ENCODE assay signal across 8 cellular contexts in the genomic region with DNA sequence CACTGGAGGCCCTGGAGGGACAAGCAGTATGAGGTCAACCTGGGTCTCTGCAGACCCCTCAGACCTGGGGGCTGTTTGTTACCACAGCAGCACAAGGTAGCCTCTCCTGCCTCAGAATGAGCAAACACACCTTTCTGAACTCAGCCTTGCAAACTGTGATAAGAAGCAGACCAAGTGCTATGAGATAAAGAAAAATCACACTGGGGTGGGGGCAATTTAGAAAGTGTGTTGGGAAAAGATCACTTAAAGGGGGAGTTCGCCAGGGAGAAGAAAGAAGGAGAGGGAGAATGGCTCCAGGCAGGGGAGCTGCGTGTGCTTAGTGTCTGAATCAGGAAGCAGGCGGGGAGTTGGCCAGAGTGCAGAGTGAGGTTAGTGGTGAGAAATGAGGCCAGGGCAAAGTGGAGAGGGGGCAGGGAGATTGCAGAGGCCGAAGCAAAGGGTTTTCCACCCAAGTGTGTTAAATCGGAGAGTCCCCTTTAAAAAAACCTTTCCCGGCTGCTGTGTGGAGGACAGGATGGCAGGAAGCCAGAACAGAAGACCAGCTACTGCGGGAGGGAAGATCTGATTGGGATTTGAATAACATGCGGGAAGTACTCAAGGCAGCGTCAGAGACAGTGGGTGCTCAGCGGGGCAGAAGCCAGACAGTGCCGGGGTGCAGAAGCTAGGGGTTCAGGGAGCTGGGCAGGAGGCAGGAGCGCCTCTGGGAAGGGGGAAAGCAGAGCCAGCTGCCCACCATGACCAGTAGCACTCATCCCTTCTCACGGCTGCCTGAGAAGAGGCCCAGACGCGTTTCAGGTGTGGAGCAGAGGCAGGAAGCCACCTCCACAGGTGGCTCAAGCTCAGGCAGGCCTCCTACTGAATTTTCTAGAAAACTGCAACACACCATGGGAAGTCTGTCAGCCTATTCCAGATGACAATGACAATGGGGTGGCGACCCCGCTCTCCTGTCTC. TPM values are rescaled to one million over a fixed set of nuclear protein-coding genes. Genes with fewer than 3 reads are reported as not detected.
DNase-seq lines count a peak whose midpoint lies in the region; ATAC-seq and TF ChIP-seq lines count a peak whose summit lies in the region.

No MANE protein-coding gene starts in this region.

- peak; percentile 92 for DNase-seq in EL
- DNase-seq in HK-2 (ENCODE audit: unreplicated experiment), result peak; percentile 92
- DNase-seq in OCI-LY7 (ENCODE audit: low spot score), result peak; percentile 65
- peak in 51 of 58 donors; percentile 13 to 83 (median 53) for DNase-seq in anterior cingulate cortex (lab: John Stamatoyannopoulos, UW)
- peak; percentile 88 for DNase-seq in right atrium auricular region (ENCODE audit: low spot score)
- peak; percentile 21 for DNase-seq in prostate gland (ENCODE audit: low spot score)
- no peak for DNase-seq in stimulated activated CD4-positive, alpha-beta T cell treated with anti-CD3 and anti-CD28 coated beads, Interleukin-2, amount 100 ng/mL, for 48 hours

- H3K36me3 ChIP-seq in OCI-LY7 (ENCODE audit: insufficient read depth, low read length) (peaks cover 64% of the 10 kb centered on the region), right atrium auricular region (no peaks in the 10 kb centered on the region), prostate gland (no peaks in the 10 kb centered on the region)

- POLR2A ChIA-PET in OCI-LY7 (lab: Charles Lee), result interaction anchor here (0.6 to 5.8 kb wide), 7 partner anchors 12 to 268 kb away, joined by 3 to 33 read pairs (median 3); no protein-coding TSS in a partner anchor

- H4K20me1 ChIP-seq in OCI-LY7 (ENCODE audit: insufficient read depth, low read length), result no peaks in the 10 kb centered on the region

- H3K27ac ChIP-seq in OCI-LY7 (ENCODE audit: low read depth, low read length, poor library complexity, severe bottlenecking), result peak overlapping the region; percentile 99
- peak overlapping the region; percentile 75 to 77 for H3K27ac ChIP-seq in right atrium auricular region
- peak overlapping the region; percentile 12 to 57 for H3K27ac ChIP-seq in prostate gland

- no peaks in the 10 kb centered on the region for H3K27me3 ChIP-seq in right atrium auricular region
- no peaks in the 10 kb centered on the region for H3K27me3 ChIP-seq in prostate gland (replicated peaks; ENCODE audit: insufficient read depth)

- CTCF ChIA-PET in OCI-LY7 (lab: Charles Lee; ENCODE audit: unreplicated experiment), result interaction anchor here (0.5 to 2.0 kb wide), 2 partner anchors 24 to 1184 kb away, joined by 4 to 8 read pairs; no protein-coding TSS in a partner anchor

- TF ChIP-seq CTCF in OCI-LY7 (conservative IDR thresholded peaks at IDR 0.05; ENCODE audit: low read length) (peak; percentile 68), right atrium auricular region (IDR thresholded peaks at IDR 0.05) (no peak), prostate gland (IDR thresholded peaks at IDR 0.05) (no peak)

- TF ChIP-seq POLR2A in prostate gland (IDR thresholded peaks at IDR 0.05), result no peak

- WGBS in prostate gland, result 16% methylated on average over 17 of the region's 17 CpGs

- no peak overlapping the region for H2AFZ ChIP-seq in OCI-LY7 (ENCODE audit: low read length)

- H3K9me2 ChIP-seq in OCI-LY7 (ENCODE audit: insufficient read depth, low read length), result no peaks in the 10 kb centered on the region

- H3K4me1 ChIP-seq in OCI-LY7 (ENCODE audit: insufficient read depth, low read length, poor library complexity, severe bottlenecking) (peaks cover 67% of the 10 kb centered on the region), right atrium auricular region (peaks cover 3 to 75% of the 10 kb centered on the region in 2 donors), prostate gland (replicated peaks) (peaks cover 3% of the 10 kb centered on the region)

- H3K9me3 ChIP-seq in OCI-LY7 (ENCODE audit: low read length), result no peaks in the 10 kb centered on the region
- H3K9me3 ChIP-seq in right atrium auricular region, result no peaks in the 10 kb centered on the region
- no peaks in the 10 kb centered on the region for H3K9me3 ChIP-seq in prostate gland

- H3K4me2 ChIP-seq in OCI-LY7 (ENCODE audit: low read length), result peak overlapping the region; percentile 90

- no peak for ATAC-seq in GM19395 (IDR thresholded peaks at IDR 0.05; ENCODE audit: unreplicated experiment)

- intact Hi-C loops in OCI-LY7 (cut with micrococcal nuclease; ENCODE audit: unreplicated experiment) (no loop called here), prostate gland (cut with DNase I) (no loop called here)

- BruUV-seq in OCI-LY7 (replicated peaks; lab: Mats Ljungman, UMichigan), result no TSS peak

- H3K79me2 ChIP-seq in OCI-LY7 (ENCODE audit: insufficient read depth, low read depth, low read length), result peaks cover 46% of the 10 kb centered on the region

- H3K4me3 ChIP-seq in OCI-LY7 (ENCODE audit: low read depth, low read length, poor library complexity, severe bottlenecking), result peak overlapping the region; percentile 38
- H3K4me3 ChIP-seq in right atrium auricular region, result peak overlapping the region in 1 of 2 donors; percentile 16
- no peak overlapping the region for H3K4me3 ChIP-seq in prostate gland

RNA-seq across cellular contexts. Expression of a gene that starts 9.0 kb away (rescaled TPM):
- 67.0 and 78.2 TPM in 2 replicates for total RNA-seq in OCI-LY7 (2014; rRNA removed; shearing (Covaris generic))
- total RNA-seq in OCI-LY7 (2022) (142 and 158 TPM in 2 replicates), right atrium auricular region (10 to 100 TPM in 1 of 2 donors, 1 to 10 TPM in 1; 6.3 to 16.7 TPM), prostate gland (1 to 10 TPM; 1.1 to 10.0 TPM)

Comparison
In these comparisons a context has a peak if more than half of its experiments do, and no peak if none do; other contexts are left out.
1. DNase-seq: peak in EL (single experiment), HK-2 (single experiment), OCI-LY7 (single experiment), anterior cingulate cortex (51 of 58), right atrium auricular region (single experiment) and prostate gland (single experiment); none in stimulated activated CD4-positive, alpha-beta T cell treated with anti-CD3 and anti-CD28 coated beads, Interleukin-2, amount 100 ng/mL, for 48 hours (0 of 2).
2. H3K27ac ChIP-seq: peak in every context shown above with its lines; median percentile 99 in OCI-LY7; 76 in right atrium auricular region; 34 in prostate gland.